6 cellular contexts compared by ENCODE assay signal in the genomic region with DNA sequence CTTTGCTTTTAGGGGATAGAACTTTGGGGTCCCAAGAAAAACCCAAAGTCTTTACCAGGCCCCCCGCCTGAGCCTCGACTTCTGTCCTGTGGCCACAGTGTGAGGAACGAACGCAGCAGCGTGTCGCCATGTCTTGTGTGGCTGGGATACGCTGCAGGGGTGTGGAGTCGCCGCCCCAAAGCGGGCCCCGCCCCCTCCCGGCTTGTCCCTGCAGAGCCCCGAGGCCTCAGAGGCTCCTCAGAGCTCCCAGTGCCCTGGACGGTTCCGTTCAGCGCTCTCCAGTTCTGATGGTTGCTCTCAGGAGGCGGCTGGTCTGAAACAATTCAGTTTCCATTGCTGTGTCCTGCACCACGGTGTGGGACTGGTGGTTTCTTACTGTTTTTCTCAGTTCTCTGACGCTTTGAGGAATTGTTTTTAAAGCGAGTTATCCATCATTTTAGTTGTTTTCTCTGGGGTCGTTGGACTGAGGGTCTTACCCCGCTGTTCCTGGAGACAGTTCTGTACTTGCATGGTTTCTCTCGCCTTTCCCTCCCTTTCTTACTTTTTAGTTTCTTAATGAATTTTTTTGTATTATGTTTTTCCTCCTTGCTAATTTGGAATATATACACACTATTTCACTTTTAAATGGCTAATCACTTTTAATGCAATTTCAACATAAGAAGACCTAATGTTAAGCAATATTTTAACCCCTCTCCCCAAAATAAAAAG. TPM values are rescaled to one million over a fixed set of nuclear protein-coding genes. Genes with fewer than 3 reads are reported as not detected.
DNase-seq lines count a peak whose midpoint lies in the region; TF ChIP-seq lines count a peak whose summit lies in the region.

No MANE protein-coding gene starts in this region.

- peaks cover 22% of the 10 kb centered on the region for H3K4me1 Mint-ChIP-seq in osteocyte (ENCODE audit: unreplicated experiment)

- no peak for TF ChIP-seq CTCF in osteocyte (IDR thresholded peaks at IDR 0.05)

- DNase-seq in EL (peak; percentile 62), fibroblast of gingiva (ENCODE audit: low read depth) (peak; percentile 24), DMS 273 treated with DMSO at 0.1 percent for 48 hours (lab: John Stamatoyannopoulos, UW) (no peak), osteocyte (ENCODE audit: extremely low spot score, unreplicated experiment) (no peak)
- DNase-seq in activated CD4-positive, CD25-positive, alpha-beta regulatory T cell treated with anti-CD3 and anti-CD28 coated beads, Interleukin-2, amount 50 U/mL, for 16 hours (ENCODE audit: low read depth, low spot score), result peak; percentile 41
- peak; percentile 79 to 85 for DNase-seq in stimulated activated CD4-positive, alpha-beta T cell treated with anti-CD3 and anti-CD28 coated beads, Interleukin-2, amount 100 ng/mL, for 24 hours

- H3K4me3 Mint-ChIP-seq in osteocyte (ENCODE audit: unreplicated experiment), result no peak overlapping the region

- H3K27me3 Mint-ChIP-seq in osteocyte (ENCODE audit: unreplicated experiment), result no peaks in the 10 kb centered on the region

- no peak overlapping the region for H3K27ac Mint-ChIP-seq in osteocyte (ENCODE audit: unreplicated experiment)

- no peaks in the 10 kb centered on the region for H3K9me3 Mint-ChIP-seq in osteocyte (ENCODE audit: unreplicated experiment)

- no peaks in the 10 kb centered on the region for H3K36me3 Mint-ChIP-seq in osteocyte (ENCODE audit: unreplicated experiment)

RNA-seq across cellular contexts. Expression of a gene that starts 1.6 kb away (rescaled TPM):
- total RNA-seq in osteocyte, result 58.0 and 67.8 TPM in 2 replicates

RNA-seq across cellular contexts. Expression of a gene that starts 7.9 kb away (rescaled TPM):
- 0.78 and 0.83 TPM in 2 replicates for total RNA-seq in osteocyte

RNA-seq across cellular contexts. Expression of a gene that starts 11.9 kb away (rescaled TPM):
- 17.9 and 18.5 TPM in 2 replicates for total RNA-seq in osteocyte

RNA-seq across cellular contexts. Expression of a gene that starts 26.1 kb away (rescaled TPM):
- 56.9 and 59.8 TPM in 2 replicates for total RNA-seq in osteocyte

RNA-seq across cellular contexts. Expression of a gene that starts 53.0 kb away (rescaled TPM):
- 37.2 and 39.7 TPM in 2 replicates for total RNA-seq in osteocyte

Comparison
In these comparisons a context has a peak if more than half of its experiments do, and no peak if none do; other contexts are left out.
1. DNase-seq: peak in EL (single experiment), activated CD4-positive, CD25-positive, alpha-beta regulatory T cell treated with anti-CD3 and anti-CD28 coated beads, Interleukin-2, amount 50 U/mL, for 16 hours (single experiment), fibroblast of gingiva (single experiment) and stimulated activated CD4-positive, alpha-beta T cell treated with anti-CD3 and anti-CD28 coated beads, Interleukin-2, amount 100 ng/mL, for 24 hours (2 of 2); none in DMS 273 treated with DMSO at 0.1 percent for 48 hours (single experiment) and osteocyte (single experiment).